ENCODE assay signal across 15 cellular contexts in the genomic region with DNA sequence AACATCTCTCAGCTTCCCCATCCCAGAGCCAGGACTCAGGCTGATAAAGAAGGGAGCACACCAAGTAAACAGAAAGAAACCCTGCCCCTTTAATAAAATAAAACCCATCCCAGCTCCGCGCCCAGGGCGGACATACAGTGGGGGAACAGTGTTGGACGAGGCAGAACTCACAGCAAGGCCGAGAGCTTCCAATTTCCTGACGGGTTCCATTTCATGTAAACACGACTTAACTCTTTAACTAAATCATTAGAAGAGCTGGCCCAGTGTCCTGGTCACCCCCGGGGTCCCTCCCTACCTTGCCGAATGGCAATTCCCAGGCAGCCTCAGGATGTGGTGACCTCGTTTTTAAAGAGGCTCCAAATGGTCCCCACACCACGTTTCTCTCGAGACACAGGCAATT.
A peak's percentile ranks its signal among the peaks of the same experiment; 100 is the strongest.
DNase-seq lines count a peak whose midpoint lies in the region; ATAC-seq, FAIRE-seq and TF ChIP-seq lines count a peak whose summit lies in the region.
"Had no signal": no experiment of that assay in that cellular context is flagged by ENCODE, and none has a peak within 500 bp of the region (broad histone marks: within the 10 kb centered on the region; RNA-seq: fewer than 3 reads in every experiment).

No MANE protein-coding gene starts in this region.

- TF ChIP-seq CTCF in SK-N-SH (IDR thresholded peaks at IDR 0.05) (no peak), mesothelial cell of epicardium (IDR thresholded peaks at IDR 0.05; ENCODE audit: unreplicated experiment) (no peak), osteoblast (IDR thresholded peaks at IDR 0.05; ENCODE audit: extremely low read depth, low read depth, low read length) (no peak)

- H3K4me1 ChIP-seq in SK-N-SH (ENCODE audit: control insufficient read depth in 1 of 2, insufficient read depth in 2 of 2, low read depth in 1 of 2, low read length in 1 of 2) (no peaks in the 10 kb centered on the region), osteoblast (ENCODE audit: insufficient read depth, low read length) (peaks cover 3% of the 10 kb centered on the region), small intestine (ENCODE audit: control insufficient read depth in 2 of 2, insufficient read depth in 1 of 2, low read depth in 1 of 2, low read length in 1 of 2) (no peaks in the 10 kb centered on the region)
- H3K4me1 ChIP-seq: BLaER1, Caco-2 had no signal

- no peak overlapping the region for H3K4me3 Mint-ChIP-seq in mesothelial cell of epicardium
- no peak overlapping the region for H3K4me3 Mint-ChIP-seq in activated CD4-positive, alpha-beta T cell treated with anti-CD3 and anti-CD28 coated beads, Interleukin-2, amount 10 ng/mL, durations not matched to agents 7 days and 5 days
- H3K4me3 Mint-ChIP-seq: CD8-positive, alpha-beta memory T cell had no signal

- H3K9me3 ChIP-seq in SK-N-SH, result no peaks in the 10 kb centered on the region
- H3K9me3 ChIP-seq in osteoblast (ENCODE audit: low read depth, low read length), result peaks cover 6% of the 10 kb centered on the region
- no peaks in the 10 kb centered on the region for H3K9me3 ChIP-seq in small intestine (ENCODE audit: control insufficient read depth, low read depth)

- CTCF ChIA-PET in SK-N-SH (lab: Yijun Ruan, JAX), result no interaction called here
- CTCF ChIA-PET in activated CD4-positive, alpha-beta T cell treated with anti-CD3 and anti-CD28 coated beads, Interleukin-2, amount 10 ng/mL, durations not matched to agents 7 days and 5 days (lab: Charles Lee), result no interaction called here

- no peak for TF ChIP-seq RAD21 in SK-N-SH (IDR thresholded peaks at IDR 0.05; ENCODE audit: low read length)

- H3K27me3 ChIP-seq in SK-N-SH (ENCODE audit: insufficient read depth), result no peaks in the 10 kb centered on the region
- no peaks in the 10 kb centered on the region for H3K27me3 ChIP-seq in osteoblast (ENCODE audit: insufficient read depth, low read length)
- H3K27me3 ChIP-seq in small intestine (ENCODE audit: control insufficient read depth in 2 of 2, insufficient read depth in 2 of 2, low read length in 2 of 2), result peaks cover 0 to 5% of the 10 kb centered on the region in 2 donors
- H3K27me3 ChIP-seq: BLaER1 had no signal

- H3K36me3 ChIP-seq in SK-N-SH (replicated peaks in 1 of 2; ENCODE audit: control insufficient read depth in 1 of 2, insufficient read depth in 2 of 2, low read length in 1 of 2), result no peaks in the 10 kb centered on the region
- H3K36me3 ChIP-seq in osteoblast (ENCODE audit: insufficient read depth, low read length), result no peaks in the 10 kb centered on the region
- no peaks in the 10 kb centered on the region for H3K36me3 ChIP-seq in small intestine (ENCODE audit: control insufficient read depth in 2 of 2, insufficient read depth in 2 of 2, low read length in 2 of 2)
- H3K36me3 ChIP-seq: BLaER1 had no signal

- POLR2A ChIA-PET in SK-N-SH (lab: Yijun Ruan, JAX), result no interaction called here
- POLR2A ChIA-PET in activated CD4-positive, alpha-beta T cell treated with anti-CD3 and anti-CD28 coated beads, Interleukin-2, amount 10 ng/mL, durations not matched to agents 7 days and 5 days (lab: Charles Lee), result no interaction called here

- 54% methylated on average over 12 of the region's 12 CpGs for WGBS in SK-N-SH (ENCODE audit: low lambda C conversion rate)
- WGBS in small intestine, 3 donors, result 23 to 49% (median 44%) methylated on average over 12 of the region's 12 CpGs

- peaks cover 30% of the 10 kb centered on the region for H3K4me1 Mint-ChIP-seq in mesothelial cell of epicardium
- H3K4me1 Mint-ChIP-seq in activated CD4-positive, alpha-beta T cell treated with anti-CD3 and anti-CD28 coated beads, Interleukin-2, amount 10 ng/mL, durations not matched to agents 7 days and 5 days, result no peaks in the 10 kb centered on the region
- H3K4me1 Mint-ChIP-seq: CD8-positive, alpha-beta memory T cell had no signal

- no peaks in the 10 kb centered on the region for H3K9me2 ChIP-seq in SK-N-SH

- H3K79me2 ChIP-seq in SK-N-SH (ENCODE audit: insufficient read depth) (no peaks in the 10 kb centered on the region), osteoblast (ENCODE audit: insufficient read depth, low read length) (no peaks in the 10 kb centered on the region)

- ATAC-seq in SK-N-SH treated with all-trans-retinoic acid at 6 μM for 48 hours (no peak), GM18870 (IDR thresholded peaks at IDR 0.05; ENCODE audit: unreplicated experiment) (no peak)

- FAIRE-seq in small intestine (lab: Jason Lieb, UNC), result no peak

- H3K9me3 Mint-ChIP-seq in mesothelial cell of epicardium, result peaks cover 12% of the 10 kb centered on the region
- no peaks in the 10 kb centered on the region for H3K9me3 Mint-ChIP-seq in activated CD4-positive, alpha-beta T cell treated with anti-CD3 and anti-CD28 coated beads, Interleukin-2, amount 10 ng/mL, durations not matched to agents 7 days and 5 days

- H3K4me2 ChIP-seq in SK-N-SH (0 out of 2 replicates have a peak overlapping the region, but pooled peaks have one; percentile 8), osteoblast (ENCODE audit: insufficient read depth, low read length) (no peak overlapping the region)
- H3K4me2 ChIP-seq: BLaER1 had no signal

- DNase-seq in SK-N-SH, result no peak
- DNase-seq in mesothelial cell of epicardium (ENCODE audit: low spot score in 2 of 2, unreplicated experiment in 2 of 2), result no peak
- DNase-seq in osteoblast (ENCODE audit: insufficient read length, low spot score, missing footprints), result peak; percentile 27
- peak; percentile 27 for DNase-seq in small intestine
- no peak for DNase-seq in NCI-H1436 (lab: John Stamatoyannopoulos, UW)
- DNase-seq in activated CD4-positive, alpha-beta T cell treated with anti-CD3 and anti-CD28 coated beads, Interleukin-2, amount 10 ng/mL, durations not matched to agents 7 days and 5 days, result no peak
- DNase-seq: AML-193; Caco-2; CD8-positive, alpha-beta memory T cell; GF-D8; HCEC 1CT had no signal

- no peak for TF ChIP-seq EP300 in SK-N-SH (IDR thresholded peaks at IDR 0.05; ENCODE audit: borderline replicate concordance in 1 of 2, low read depth in 1 of 2, low read length in 1 of 2)

- H3K27ac Mint-ChIP-seq in mesothelial cell of epicardium, result peak overlapping the region; percentile 71
- no peak overlapping the region for H3K27ac Mint-ChIP-seq in activated CD4-positive, alpha-beta T cell treated with anti-CD3 and anti-CD28 coated beads, Interleukin-2, amount 10 ng/mL, durations not matched to agents 7 days and 5 days

- H3K27ac ChIP-seq in SK-N-SH (ENCODE audit: low read depth in 2 of 2, low read length in 1 of 2) (peak overlapping the region in 1 of 2 experiments; percentile 44; a peak in 2 of 4 replicates), osteoblast (ENCODE audit: low read depth, low read length) (no peak overlapping the region), small intestine (ENCODE audit: low read depth in 1 of 2, low read length in 1 of 2) (no peak overlapping the region)
- H3K27ac ChIP-seq: 22Rv1, BLaER1 had no signal

- no peak overlapping the region; the same call in 1 of the 2 replicates for H3K9ac ChIP-seq in SK-N-SH
- H3K9ac ChIP-seq: BLaER1 had no signal

- H3K36me3 Mint-ChIP-seq in mesothelial cell of epicardium, result peaks cover 3% of the 10 kb centered on the region
- no peaks in the 10 kb centered on the region for H3K36me3 Mint-ChIP-seq in activated CD4-positive, alpha-beta T cell treated with anti-CD3 and anti-CD28 coated beads, Interleukin-2, amount 10 ng/mL, durations not matched to agents 7 days and 5 days (ENCODE audit: low read depth)

- H3K27me3 Mint-ChIP-seq in mesothelial cell of epicardium (ENCODE audit: low read depth), result no peaks in the 10 kb centered on the region
- peaks cover 4% of the 10 kb centered on the region for H3K27me3 Mint-ChIP-seq in activated CD4-positive, alpha-beta T cell treated with anti-CD3 and anti-CD28 coated beads, Interleukin-2, amount 10 ng/mL, durations not matched to agents 7 days and 5 days

- H2AFZ ChIP-seq in SK-N-SH (ENCODE audit: low read depth) (peak overlapping the region; percentile 82; the same call in 1 of the 2 replicates), osteoblast (ENCODE audit: low read length) (peak overlapping the region; percentile 69)

- H4K20me1 ChIP-seq in SK-N-SH (ENCODE audit: insufficient read depth), result no peaks in the 10 kb centered on the region
- H4K20me1 ChIP-seq in osteoblast (ENCODE audit: insufficient read depth, low read length), result no peaks in the 10 kb centered on the region
- H4K20me1 ChIP-seq: BLaER1 had no signal

- no peaks in the 10 kb centered on the region for H3F3A ChIP-seq in SK-N-SH (replicated peaks; ENCODE audit: insufficient read depth)

- H3K4me3 ChIP-seq in SK-N-SH (ENCODE audit: low read depth in 2 of 2, low read length in 1 of 2) (no peak overlapping the region), osteoblast (ENCODE audit: insufficient read depth, low read length) (no peak overlapping the region), small intestine (ENCODE audit: low read depth in 1 of 2, low read length in 2 of 2) (no peak overlapping the region)
- H3K4me3 ChIP-seq: BLaER1 had no signal

TF ChIP-seq in SK-N-SH, 30 proteins besides CTCF, POLR2A, EP300 and RAD21 (continues in another document):
- TF ChIP-seq, protein P1, sequence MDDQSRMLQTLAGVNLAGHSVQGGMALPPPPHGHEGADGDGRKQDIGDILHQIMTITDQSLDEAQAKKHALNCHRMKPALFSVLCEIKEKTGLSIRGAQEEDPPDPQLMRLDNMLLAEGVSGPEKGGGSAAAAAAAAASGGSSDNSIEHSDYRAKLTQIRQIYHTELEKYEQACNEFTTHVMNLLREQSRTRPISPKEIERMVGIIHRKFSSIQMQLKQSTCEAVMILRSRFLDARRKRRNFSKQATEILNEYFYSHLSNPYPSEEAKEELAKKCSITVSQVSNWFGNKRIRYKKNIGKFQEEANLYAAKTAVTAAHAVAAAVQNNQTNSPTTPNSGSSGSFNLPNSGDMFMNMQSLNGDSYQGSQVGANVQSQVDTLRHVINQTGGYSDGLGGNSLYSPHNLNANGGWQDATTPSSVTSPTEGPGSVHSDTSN (IDR thresholded peaks at IDR 0.05), result no peak
- TF ChIP-seq FOXJ3 (CRISPR knock-in tag; IDR thresholded peaks at IDR 0.05), result no peak

TF ChIP-seq in SK-N-SH treated with all-trans-retinoic acid at 6 μM for 48 hours, 23 proteins besides CTCF, POLR2A, EP300 and RAD21:
- TF ChIP-seq OSR1 (CRISPR knock-in tag; IDR thresholded peaks at IDR 0.05), result no peak

Comparison
In these comparisons a context has a peak if more than half of its experiments do, and no peak if none do; other contexts are left out.
1. DNase-seq: peak in osteoblast (single experiment) and small intestine (single experiment); none in SK-N-SH (single experiment), mesothelial cell of epicardium (0 of 2), NCI-H1436 (single experiment) and activated CD4-positive, alpha-beta T cell treated with anti-CD3 and anti-CD28 coated beads, Interleukin-2, amount 10 ng/mL, durations not matched to agents 7 days and 5 days (single experiment).